Comparison of ENCODE assay signal across 8 cellular contexts in the genomic region with DNA sequence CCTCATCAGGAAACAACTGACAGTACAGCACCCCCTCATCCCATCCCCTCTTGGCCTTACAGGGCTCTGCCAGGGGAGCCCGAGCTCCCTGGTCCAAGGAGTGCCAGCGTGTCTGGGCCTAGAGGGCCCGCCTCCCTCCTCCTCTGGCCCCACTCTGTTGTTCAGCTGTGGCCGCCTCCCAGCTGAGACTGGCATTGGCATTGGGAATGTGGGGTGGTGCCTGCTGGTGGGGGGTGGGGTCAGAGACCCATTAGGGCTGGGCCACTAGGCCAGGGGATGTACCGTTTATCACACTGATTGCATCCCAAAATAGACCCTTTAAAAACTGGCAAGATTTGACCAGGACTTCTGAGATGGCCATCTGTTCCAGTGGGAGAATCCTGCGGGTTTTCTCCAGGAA. TPM values are rescaled to one million over a fixed set of nuclear protein-coding genes. Genes with fewer than 3 reads are reported as not detected.
A peak's percentile ranks its signal among the peaks of the same experiment; 100 is the strongest.
DNase-seq lines count a peak whose midpoint lies in the region; ATAC-seq and TF ChIP-seq lines count a peak whose summit lies in the region.

No MANE protein-coding gene starts in this region.

- H3K4me3 ChIP-seq in BJ (ENCODE audit: low read depth, low read length) (peak overlapping the region; percentile 70), aorta (ENCODE audit: low read length in 2 of 2) (peak overlapping the region; percentile 58 to 93), testis (peak overlapping the region in 1 of 2 donors; percentile 75)

- TF ChIP-seq POLR2A in testis (IDR thresholded peaks at IDR 0.05) = no peak

- H3K27ac ChIP-seq in aorta (ENCODE audit: low read depth in 1 of 2, low read length in 2 of 2) (peak overlapping the region; percentile 19 to 60), testis (no peak overlapping the region)

- intact Hi-C loops in aorta (cut with DNase I) = loop anchor here (5.0 to 10.0 kb wide), 2 partner anchors 60 to 252 kb away; no protein-coding TSS in a partner anchor
- intact Hi-C loops in testis (cut with DNase I; ENCODE audit: low total_unique reads) = no loop called here

- CTCF ChIA-PET in BJ (lab: Yijun Ruan, JAX) = interaction anchor here (0.7 kb wide), 1 partner anchor 24 kb away, joined by 3 read pairs; no protein-coding TSS in a partner anchor

- peak; percentile 47 for ATAC-seq in aorta (ENCODE audit: low FRiP score)

- DNase-seq in BJ (ENCODE audit: low read depth) (no peak), NCI-H510A treated with DMSO at 0.1 percent for 48 hours (lab: John Stamatoyannopoulos, UW) (peak; percentile 28), dermis blood vessel endothelial cell (peak; percentile 36), midbrain (lab: John Stamatoyannopoulos, UW) (peak; percentile 44), aorta (peak; percentile 71 to 87), SK-N-DZ (ENCODE audit: low spot score) (no peak), testis (no peak)
- no peak for DNase-seq in effector CD8-positive, alpha-beta T cell (lab: John Stamatoyannopoulos, UW)

- peaks cover 3% of the 10 kb centered on the region; the same call in 1 of the 2 replicates for H3K27me3 ChIP-seq in BJ (ENCODE audit: control insufficient read depth, insufficient read depth, low read length)
- no peaks in the 10 kb centered on the region for H3K27me3 ChIP-seq in aorta (ENCODE audit: control insufficient read depth in 1 of 2, insufficient read depth in 2 of 2, low read length in 1 of 2)
- H3K27me3 ChIP-seq in testis = no peaks in the 10 kb centered on the region

- peaks cover under 1 to 3% of the 10 kb centered on the region in 2 donors for H3K4me1 ChIP-seq in aorta (ENCODE audit: control insufficient read depth in 1 of 2, insufficient read depth in 2 of 2, low read length in 2 of 2)
- peaks cover 30% of the 10 kb centered on the region for H3K4me1 ChIP-seq in testis

- TF ChIP-seq CTCF in BJ (IDR thresholded peaks at IDR 0.05; ENCODE audit: insufficient read depth, low read depth, low read length) (no peak), testis (IDR thresholded peaks at IDR 0.05) (no peak)

- POLR2A ChIA-PET in BJ (lab: Charles Lee) = no interaction called here

- H3K9me3 ChIP-seq in aorta (ENCODE audit: control insufficient read depth, low read length) (no peaks in the 10 kb centered on the region), testis (no peaks in the 10 kb centered on the region)

- WGBS in aorta, 2 donors = 0 to 5% methylated on average over 6 of the region's 6 CpGs
- whole genome bisulfite sequencing in testis, 2 donors = 38 to 41% methylated on average over 4 to 6 of the region's 6 CpGs

- no peaks in the 10 kb centered on the region for H3K36me3 ChIP-seq in BJ (ENCODE audit: control insufficient read depth, insufficient read depth, low read length)
- no peaks in the 10 kb centered on the region for H3K36me3 ChIP-seq in aorta (ENCODE audit: control insufficient read depth in 1 of 2, insufficient read depth in 2 of 2, low read length in 1 of 2)
- H3K36me3 ChIP-seq in testis (ENCODE audit: low read depth, missing control alignments) = no peaks in the 10 kb centered on the region

RNA-seq across cellular contexts. Expression of a gene that starts 1.4 kb away (rescaled TPM):
- polyA plus RNA-seq in BJ (2011; rRNA removed) (17.1 and 27.2 TPM in 2 replicates), aorta (10 to 100 TPM; 17.5 to 33.9 TPM), testis (ENCODE audit: insufficient read depth, low read depth, low replicate concordance) (11.7 TPM)
- 14.3 and 18.1 TPM in 2 replicates for polyA minus RNA-seq in BJ (2011; rRNA and poly(A)+ RNA removed)
- total RNA-seq in dermis blood vessel endothelial cell (22.0 and 31.8 TPM in 2 replicates), aorta (10 to 100 TPM; 25.6 to 34.7 TPM), testis (10 to 100 TPM; 16.6 to 19.8 TPM)
- polyA plus RNA-seq in SK-N-DZ (2014; cell fraction: cytosol; rRNA removed) = 0.20 and 0.23 TPM in 2 replicates
- polyA plus RNA-seq in SK-N-DZ (2014; cell fraction: nucleus; rRNA removed) = 0.06 and 0.21 TPM in 2 replicates

Comparison
In these comparisons a context has a peak if more than half of its experiments do, and no peak if none do; other contexts are left out.
1. DNase-seq: peak in NCI-H510A treated with DMSO at 0.1 percent for 48 hours (single experiment), dermis blood vessel endothelial cell (single experiment), midbrain (single experiment) and aorta (2 of 2); none in BJ (single experiment), SK-N-DZ (single experiment), testis (single experiment) and effector CD8-positive, alpha-beta T cell (single experiment).
2. H3K27ac ChIP-seq: peak in aorta (2 of 2); none in testis (0 of 2).